ENCODE assay signal across 18 cellular contexts in the genomic region with DNA sequence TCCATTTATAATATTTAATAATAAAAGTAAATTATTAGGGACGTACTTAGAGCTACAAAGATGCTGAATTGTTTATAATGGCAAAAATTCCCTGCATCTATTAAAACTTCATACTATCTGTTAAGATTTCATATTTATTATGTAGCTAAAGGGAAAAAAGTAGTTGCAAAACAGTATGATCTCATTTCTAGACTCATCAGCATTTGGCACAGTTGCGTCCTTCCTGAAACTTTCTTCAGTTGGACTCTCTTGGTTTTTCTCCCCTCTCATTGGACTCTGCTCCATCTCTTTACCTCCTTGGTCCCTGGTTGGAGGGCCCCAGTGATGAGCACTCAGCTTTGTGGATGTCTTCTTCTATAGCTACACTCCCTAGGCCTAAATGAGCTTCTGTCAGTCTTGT.
"Had no signal": no experiment of that assay in that cellular context is flagged by ENCODE, and none has a peak within 500 bp of the region (broad histone marks: within the 10 kb centered on the region; RNA-seq: fewer than 3 reads in every experiment).

No MANE protein-coding gene starts in this region.

- H3K27me3 ChIP-seq: SJSA1 had no signal

- H3K4me1 ChIP-seq: SJSA1 had no signal

- H3K9me3 ChIP-seq: SJSA1 had no signal

- H3K4me3 ChIP-seq: SJSA1, SK-N-MC had no signal

- H3K27ac ChIP-seq: SJSA1, SK-N-MC had no signal

- DNase-seq: KBM-7, NCI-H1092 treated with DMSO at 0.1 percent for 48 hours, NCI-H1436, NCI-H187, NCI-H2029, NCI-H2081 treated with DMSO at 0.1 percent for 48 hours, NCI-H2171, NCI-H226, NCI-H446, NCI-H510A, NCI-H524 treated with DMSO at 0.1 percent for 48 hours, NCI-H69, NCI-H774, Right ventricle myocardium superior, RPMI8226, SIG-M5 had no signal
